In the genomic region with DNA sequence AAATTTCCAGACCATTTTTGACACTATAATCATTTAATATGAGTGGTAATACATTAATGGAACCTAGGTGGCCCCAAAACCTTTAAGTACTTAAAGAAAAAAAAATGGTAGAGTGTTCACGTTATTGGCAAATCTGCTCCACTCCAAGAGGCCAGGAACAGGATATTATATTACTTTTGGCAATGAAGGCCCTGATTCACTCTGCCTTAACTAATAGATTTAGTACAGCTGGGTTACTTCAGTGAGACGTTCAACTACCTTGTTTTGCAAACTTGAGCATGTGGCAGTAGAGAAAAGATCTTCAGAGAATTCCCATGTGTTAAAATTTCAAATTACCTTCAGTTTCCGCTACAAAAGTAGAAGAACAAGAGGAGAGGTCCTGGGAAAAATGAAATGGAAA, we compare ENCODE assay signal across 15 cellular contexts. TPM values are rescaled to one million over a fixed set of nuclear protein-coding genes. Genes with fewer than 3 reads are reported as not detected.
DNase-seq lines count a peak whose midpoint lies in the region; ATAC-seq, FAIRE-seq and TF ChIP-seq lines count a peak whose summit lies in the region.
"Had no signal": no experiment of that assay in that cellular context is flagged by ENCODE, and none has a peak within 500 bp of the region (broad histone marks: within the 10 kb centered on the region; RNA-seq: fewer than 3 reads in every experiment).

No MANE protein-coding gene starts in this region.

- TF ChIP-seq CTCF in IMR-90 (conservative IDR thresholded peaks at IDR 0.05; ENCODE audit: low read depth, low read length): no peak
- no peak for TF ChIP-seq CTCF in GM12878 (IDR thresholded peaks at IDR 0.05 in 2 of 3, conservative IDR thresholded peaks at IDR 0.05 in 1 of 3; ENCODE audit: control insufficient read depth in 2 of 3, extremely low read depth in 1 of 3, insufficient read depth in 1 of 3, low read depth in 3 of 3, low read length in 3 of 3)
- no peak for TF ChIP-seq CTCF in mesothelial cell of epicardium (IDR thresholded peaks at IDR 0.05; ENCODE audit: unreplicated experiment)
- no peak for TF ChIP-seq CTCF in H9 (conservative IDR thresholded peaks at IDR 0.05)

- H2BK5ac ChIP-seq in IMR-90 (ENCODE audit: low read depth, low read length, poor library complexity, severe bottlenecking): no peak overlapping the region
- H2BK5ac ChIP-seq in H9 (ENCODE audit: insufficient read length, low read length): no peak overlapping the region

- no peak for TF ChIP-seq POLR2A in IMR-90 (IDR thresholded peaks at IDR 0.05; ENCODE audit: low read depth, low read length)
- no peak for TF ChIP-seq POLR2A in GM12878 (IDR thresholded peaks at IDR 0.05; ENCODE audit: low read depth, low read length)

- H2AFZ ChIP-seq in IMR-90 (replicated peaks; ENCODE audit: low read length, poor library complexity): no peak overlapping the region
- H2AFZ ChIP-seq in GM12878 (ENCODE audit: control insufficient read depth, low read depth, low read length): no peak overlapping the region
- no peak overlapping the region for H2AFZ ChIP-seq in H9 (ENCODE audit: low read length)

- H3K9ac ChIP-seq in BLaER1 treated with 17β-estradiol and CSF1 and Interleukin-3, amounts not matched to agents 10 nM and 100 nM: no peak overlapping the region
- H3K9ac ChIP-seq in IMR-90 (ENCODE audit: low read depth, low read length): no peak overlapping the region
- no peak overlapping the region for H3K9ac ChIP-seq in GM12878 (ENCODE audit: control insufficient read depth, insufficient read depth, low read length)
- H3K9ac ChIP-seq in H9 (ENCODE audit: extremely low read depth, insufficient read length, low read length): no peak overlapping the region

- H3K27me3 ChIP-seq in BLaER1 treated with 17β-estradiol and CSF1 and Interleukin-3, amounts not matched to agents 10 nM and 100 nM: no peaks in the 10 kb centered on the region
- H3K27me3 ChIP-seq in IMR-90 (ENCODE audit: control insufficient read depth, insufficient read depth, low read length): no peaks in the 10 kb centered on the region
- H3K27me3 ChIP-seq in GM12878 (replicated peaks in 1 of 2; ENCODE audit: control insufficient read depth in 2 of 2, insufficient read depth in 2 of 2, low read length in 1 of 2): no peaks in the 10 kb centered on the region
- no peaks in the 10 kb centered on the region for H3K27me3 ChIP-seq in H9 (ENCODE audit: insufficient read depth, low read length)

- H3K79me2 ChIP-seq in GM12878 (ENCODE audit: control insufficient read depth, insufficient read depth, low read length) (peaks cover 97% of the 10 kb centered on the region), H9 (ENCODE audit: insufficient read depth, low read length) (peaks cover 86% of the 10 kb centered on the region)

- H3K79me1 ChIP-seq in IMR-90 (ENCODE audit: low read depth in 1 of 2, low read length in 2 of 2) (peaks cover 10 to 68% of the 10 kb centered on the region in 2 experiments; a peak in 3 of 4 replicates), H9 (ENCODE audit: insufficient read depth, low read depth, low read length, poor library complexity, severe bottlenecking) (no peaks in the 10 kb centered on the region)

- H3K4me1 Mint-ChIP-seq in mesothelial cell of epicardium: peaks cover 71% of the 10 kb centered on the region
- peaks cover 57 to 74% of the 10 kb centered on the region in 2 experiments for H3K4me1 Mint-ChIP-seq in H9

- H3K14ac ChIP-seq in IMR-90 (replicated peaks; ENCODE audit: low read depth, low read length) (no peak overlapping the region), H9 (ENCODE audit: insufficient read depth, low read length) (no peak overlapping the region)

- H3K23ac ChIP-seq in IMR-90 (ENCODE audit: low read depth, low read length) (no peak overlapping the region), H9 (ENCODE audit: insufficient read length, low read depth, low read length) (no peak overlapping the region)

- H4K8ac ChIP-seq in IMR-90 (ENCODE audit: low read depth in 2 of 2, low read length in 2 of 2) (no peak overlapping the region), H9 (replicated peaks; ENCODE audit: insufficient read length, low read depth, low read length) (no peak overlapping the region)

- H2BK12ac ChIP-seq in H9 (ENCODE audit: insufficient read length, low read depth, low read length): no peak overlapping the region

- CTCF ChIA-PET in IMR-90 (lab: Yijun Ruan, JAX) (interaction anchor here (1.2 kb wide), 1 partner anchor 124 kb away, joined by 4 read pairs; the partner anchor contains the start of gene BCAS4), GM12878 (lab: Yijun Ruan, JAX) (interaction anchor here (1.6 to 3.4 kb wide), 3 partner anchors 11 to 124 kb away, joined by 4 to 29 read pairs (median 7); partner anchors contain the start of gene BCAS4)

- POLR2A ChIA-PET in IMR-90 (lab: Charles Lee; ENCODE audit: unreplicated experiment): no interaction called here
- POLR2A ChIA-PET in GM12878 (lab: Charles Lee): interaction anchor here (1.9 kb wide), 1 partner anchor 97 kb away, joined by 7 read pairs; no protein-coding TSS in a partner anchor

- H3K9me3 Mint-ChIP-seq in mesothelial cell of epicardium (no peaks in the 10 kb centered on the region), H9 (no peaks in the 10 kb centered on the region)

- H2BK20ac ChIP-seq in IMR-90 (ENCODE audit: low read depth, low read length) (no peak overlapping the region), H9 (ENCODE audit: low read depth, low read length, poor library complexity, severe bottlenecking) (no peak overlapping the region)

- no TSS peak for BruUV-seq in IMR-90 (replicated peaks; lab: Mats Ljungman, UMichigan)
- BruUV-seq in GM12878 (replicated peaks; lab: Mats Ljungman, UMichigan): TSS peak; percentile 3

- H3K36me3 Mint-ChIP-seq in mesothelial cell of epicardium (no peaks in the 10 kb centered on the region), H9 (ENCODE audit: insufficient read depth in 1 of 3, low read depth in 3 of 3) (peaks cover 12 to 63% (median 54%) of the 10 kb centered on the region in 3 experiments; a peak in 6 of 7 replicates)

- SMC1A ChIA-PET in GM12878 (lab: Charles Lee; ENCODE audit: uncharacterized antibody, unreplicated experiment): interaction anchor here (1.7 kb wide), 1 partner anchor 10 kb away, joined by 8 read pairs; no protein-coding TSS in a partner anchor

- RAD21 ChIA-PET in GM12878 (lab: Charles Lee; ENCODE audit: unreplicated experiment): interaction anchor here (1.8 to 3.5 kb wide), 2 partner anchors 8 to 11 kb away, joined by 4 to 12 read pairs; no protein-coding TSS in a partner anchor

- no peak overlapping the region for H3K4ac ChIP-seq in IMR-90 (ENCODE audit: low read depth, low read length)
- H3K4ac ChIP-seq in H9 (ENCODE audit: low read depth, low read length): no peak overlapping the region

- H3K56ac ChIP-seq in IMR-90 (ENCODE audit: extremely low read depth, insufficient read depth, low read length) (no peak overlapping the region), H9 (ENCODE audit: insufficient read length, low read depth, low read length) (no peak overlapping the region)

- peaks cover 16 to 91% (median 65%) of the 10 kb centered on the region in 11 experiments for H3K36me3 ChIP-seq in BLaER1 treated with 17β-estradiol and CSF1 and Interleukin-3, amounts not matched to agents 10 nM and 100 nM
- H3K36me3 ChIP-seq in IMR-90 (ENCODE audit: control insufficient read depth, insufficient read depth, low read length) (peaks cover 7% of the 10 kb centered on the region), GM12878 (ENCODE audit: control insufficient read depth in 2 of 2, insufficient read depth in 2 of 2, low read length in 1 of 2) (peaks cover 5 to 29% of the 10 kb centered on the region in 2 experiments)

- intact Hi-C loops in IMR-90 (cut with micrococcal nuclease): no loop called here
- intact Hi-C loops in GM12878 (cut with micrococcal nuclease; ENCODE audit: unreplicated experiment): no loop called here

- no peaks in the 10 kb centered on the region for H3K23me2 ChIP-seq in H9 (ENCODE audit: insufficient read length, low read depth, low read length, poor library complexity, severe bottlenecking)

- peaks cover 100% of the 10 kb centered on the region in 11 experiments for H4K20me1 ChIP-seq in BLaER1 treated with 17β-estradiol and CSF1 and Interleukin-3, amounts not matched to agents 10 nM and 100 nM
- H4K20me1 ChIP-seq in IMR-90 (ENCODE audit: insufficient read depth, low read length) (peaks cover 98% of the 10 kb centered on the region), GM12878 (ENCODE audit: control insufficient read depth, insufficient read depth) (peaks cover 5% of the 10 kb centered on the region), H9 (ENCODE audit: control insufficient read depth, insufficient read depth, insufficient read length) (no peaks in the 10 kb centered on the region)

- WGBS in IMR-90 (ENCODE audit: extremely low coverage in 2 of 2, insufficient read length in 1 of 2), 2 experiments: no CpG with 5 or more reads among the region's 3 CpGs
- 49% methylated on average over 3 of the region's 3 CpGs for WGBS in GM12878 (ENCODE audit: insufficient coverage, insufficient replicate concordance, low lambda C conversion rate, missing lambda C conversion rate)
- WGBS in H9 (ENCODE audit: extremely low coverage, insufficient read length, low lambda C conversion rate): no CpG with 5 or more reads among the region's 3 CpGs

- H3K9me3 ChIP-seq in BLaER1 treated with 17β-estradiol and CSF1 and Interleukin-3, amounts not matched to agents 10 nM and 100 nM (replicated peaks in 1 of 11): no peaks in the 10 kb centered on the region
- H3K9me3 ChIP-seq in IMR-90 (ENCODE audit: control insufficient read depth, insufficient read depth, low read length): no peaks in the 10 kb centered on the region
- no peaks in the 10 kb centered on the region for H3K9me3 ChIP-seq in GM12878 (replicated peaks; ENCODE audit: control insufficient read depth, insufficient read depth, low read length)
- no peaks in the 10 kb centered on the region for H3K9me3 ChIP-seq in H9 (ENCODE audit: control insufficient read depth, low read depth, low read length)

- H3K27ac Mint-ChIP-seq in mesothelial cell of epicardium (peak overlapping the region; percentile 45), H9 (peak overlapping the region in 1 of 3 experiments; percentile 67; a peak in 2 of 7 replicates)

- H3K4me3 Mint-ChIP-seq in mesothelial cell of epicardium: no peak overlapping the region
- H3K4me3 Mint-ChIP-seq in H9: no peak overlapping the region

- H2AK9ac ChIP-seq in IMR-90 (replicated peaks; ENCODE audit: low read depth, low read length, poor library complexity): no peak overlapping the region

- H3K4me2 ChIP-seq in BLaER1 treated with 17β-estradiol and CSF1 and Interleukin-3, amounts not matched to agents 10 nM and 100 nM: peak overlapping the region in 10 of 11 experiments; percentile 30 to 63 (median 52); a peak in 15 of 22 replicates
- H3K4me2 ChIP-seq in IMR-90 (ENCODE audit: low read depth, low read length) (no peak overlapping the region; the same call in 1 of the 2 replicates), GM12878 (ENCODE audit: control insufficient read depth, insufficient read depth) (peak overlapping the region; percentile 62; the same call in 1 of the 2 replicates), H9 (ENCODE audit: insufficient read depth, insufficient read length, low read length) (no peak overlapping the region)

- DNase-seq in IMR-90 (peak; percentile 75), GM12878 (ENCODE audit: low read depth, low spot score) (no peak), mesothelial cell of epicardium (ENCODE audit: low spot score in 2 of 2, unreplicated experiment in 2 of 2) (no peak), frontal cortex (ENCODE audit: low spot score in 2 of 2) (no peak), H9 (no peak), mucosa of gallbladder (ENCODE audit: low spot score) (no peak)
- DNase-seq: activated T-cell treated with anti-CD3 and anti-CD28 coated beads, Interleukin-2, amount 50 U/mL, for 48 hours; left colon; NCI-H524 treated with DMSO at 0.1 percent for 48 hours; SHP77 treated with DMSO at 0.1 percent for 48 hours; stimulated activated CD4-positive, alpha-beta T cell treated with anti-CD3 and anti-CD28 coated beads, Interleukin-1b, Interleukin-23, amount 100 ng/mL, for 48 hours; stimulated activated naive CD8-positive, alpha-beta T cell treated with anti-CD3 and anti-CD28 coated beads, Interleukin-15, Interleukin-2, amounts not matched to agents 100 U/mL and 50 U/mL, for 24 hours; WERI-Rb-1 had no signal

- H3K27me3 Mint-ChIP-seq in mesothelial cell of epicardium (ENCODE audit: low read depth) (no peaks in the 10 kb centered on the region), H9 (ENCODE audit: low read depth) (no peaks in the 10 kb centered on the region)

- H3K18ac ChIP-seq in IMR-90 (ENCODE audit: low read depth, low read length) (no peak overlapping the region), H9 (ENCODE audit: insufficient read length, low read depth, low read length) (no peak overlapping the region)

- H2BK120ac ChIP-seq in IMR-90 (ENCODE audit: low read depth, low read length) (no peak overlapping the region), H9 (ENCODE audit: low read depth, low read length, poor library complexity, severe bottlenecking) (no peak overlapping the region)

- H4K91ac ChIP-seq in IMR-90 (ENCODE audit: insufficient read depth, low read depth, low read length) (no peak overlapping the region), H9 (ENCODE audit: insufficient read length, low read depth, low read length) (no peak overlapping the region)

- no peak overlapping the region for H3K4me3 ChIP-seq in BLaER1 treated with 17β-estradiol and CSF1 and Interleukin-3, amounts not matched to agents 10 nM and 100 nM
- no peak overlapping the region for H3K4me3 ChIP-seq in IMR-90 (ENCODE audit: insufficient read depth, low read depth, low read length)
- no peak overlapping the region; the same call in 1 of the 2 replicates for H3K4me3 ChIP-seq in GM12878

- FAIRE-seq in GM12878 (lab: Jason Lieb, UNC): no peak
- no peak for FAIRE-seq in frontal cortex (lab: Jason Lieb, UNC)

- H4K5ac ChIP-seq in IMR-90 (ENCODE audit: low read depth, low read length): no peak overlapping the region
- H4K5ac ChIP-seq in H9 (ENCODE audit: insufficient read length, low read depth, low read length): no peak overlapping the region

- no peak overlapping the region for H2AK5ac ChIP-seq in IMR-90 (ENCODE audit: low read depth, low read length)
- H2AK5ac ChIP-seq in H9 (ENCODE audit: insufficient read length, low read length): no peak overlapping the region

- no peak overlapping the region for H2BK15ac ChIP-seq in IMR-90 (ENCODE audit: low read depth, low read length)
- no peak overlapping the region for H2BK15ac ChIP-seq in H9 (ENCODE audit: low read depth, low read length)

- in situ Hi-C loops in IMR-90 (cut with MboI; ENCODE audit: low sequenced_read_pairs) (no loop called here), GM12878 (cut with MboI) (no loop called here)

- peaks cover 21% of the 10 kb centered on the region for H3K9me1 ChIP-seq in IMR-90 (ENCODE audit: insufficient read depth, low read length)

- no peak for ATAC-seq in IMR-90 (ENCODE audit: low read depth)
- no peak for ATAC-seq in GM12878
- ATAC-seq in HG02840 (IDR thresholded peaks at IDR 0.05; ENCODE audit: low FRiP score, unreplicated experiment): no peak
- ATAC-seq: left colon; stimulated activated naive CD8-positive, alpha-beta T cell treated with anti-CD3 and anti-CD28 coated beads, Interleukin-15, Interleukin-2, amounts not matched to agents 100 U/mL and 50 U/mL, for 24 hours had no signal

- H3T11ph ChIP-seq in H9 (ENCODE audit: low read length): no peak overlapping the region

- no peak for TF ChIP-seq EP300 in GM12878 (IDR thresholded peaks at IDR 0.05; ENCODE audit: borderline replicate concordance in 1 of 2, control insufficient read depth in 1 of 2, low read depth in 2 of 2, low read length in 2 of 2)

- no peak for TF ChIP-seq RAD21 in IMR-90 (IDR thresholded peaks at IDR 0.05; ENCODE audit: low read length)
- TF ChIP-seq RAD21 in GM12878 (IDR thresholded peaks at IDR 0.05; ENCODE audit: insufficient read depth, low read depth, low read length): no peak

- peaks cover 71 to 97% (median 91%) of the 10 kb centered on the region in 10 experiments for H3K4me1 ChIP-seq in BLaER1 treated with 17β-estradiol and CSF1 and Interleukin-3, amounts not matched to agents 10 nM and 100 nM
- peaks cover 24% of the 10 kb centered on the region for H3K4me1 ChIP-seq in IMR-90 (ENCODE audit: control insufficient read depth, insufficient read depth, low read length)
- peaks cover 47% of the 10 kb centered on the region for H3K4me1 ChIP-seq in GM12878 (ENCODE audit: control insufficient read depth, insufficient read depth, low read length)
- peaks cover 5% of the 10 kb centered on the region; the same call in 1 of the 2 replicates for H3K4me1 ChIP-seq in H9 (ENCODE audit: insufficient read depth, low read length)

- dilution Hi-C loops in IMR-90 (cut with HindIII; ENCODE audit: low sequenced_read_pairs, unreplicated experiment): loop anchor here (25.0 kb wide), 1 partner anchor 106 kb away; no protein-coding TSS in a partner anchor

- H3K27ac ChIP-seq in BLaER1 treated with 17β-estradiol and CSF1 and Interleukin-3, amounts not matched to agents 10 nM and 100 nM: no peak overlapping the region
- H3K27ac ChIP-seq in IMR-90 (ENCODE audit: insufficient read depth, low read length): no peak overlapping the region
- H3K27ac ChIP-seq in GM12878 (ENCODE audit: control insufficient read depth, insufficient read depth): 0 out of 2 replicates have a peak overlapping the region, but pooled peaks have one; percentile 24
- H3K27ac ChIP-seq in H9 (ENCODE audit: insufficient read length, low read depth, low read length): no peak overlapping the region
- H3K27ac ChIP-seq: WERI-Rb-1 had no signal

RNA-seq across cellular contexts. Expression of gene ADNP, which starts 12.8 kb away (rescaled TPM):
- 23.1 and 23.3 TPM in 2 replicates for total RNA-seq in IMR-90 (2012; rRNA removed)
- 17.5 and 24.8 TPM in 2 replicates for polyA plus RNA-seq in IMR-90 (2012; rRNA removed)
- polyA plus RNA-seq in IMR-90 (2012; cell fraction: cytosol; rRNA removed): 5.1 and 7.4 TPM in 2 replicates
- polyA plus RNA-seq in IMR-90 (2012; cell fraction: nucleus; rRNA removed; ENCODE audit: low replicate concordance): 10.9 and 65.8 TPM in 2 replicates
- total RNA-seq in GM12878 (2013; cell fraction: nucleolus; rRNA removed): 129 and 136 TPM in 2 replicates
- total RNA-seq in GM12878 (2014; rRNA removed): 22.8 and 23.0 TPM in 2 replicates
- 28.3 and 30.4 TPM in 2 replicates for total RNA-seq in GM12878 (2014; rRNA removed; fragmentation: Illumina TruSeq; extraction: Trizol)
- total RNA-seq in GM12878 (2021): 74.4 and 74.5 TPM in 2 replicates
- polyA plus RNA-seq in GM12878 (2011; ENCODE audit: low read depth): 30.5 TPM
- 30.6 and 40.0 TPM in 2 replicates for polyA plus RNA-seq in GM12878 (2011; rRNA removed)
- polyA plus RNA-seq in GM12878 (2011; cell fraction: cytosol; rRNA removed): 20.1 and 27.2 TPM in 2 replicates
- 61.5 and 64.3 TPM in 2 replicates for polyA plus RNA-seq in GM12878 (2011; cell fraction: nucleus; rRNA removed)
- polyA plus RNA-seq in GM12878 (2012): 34.8 and 42.0 TPM in 2 replicates
- 66.9 and 82.8 TPM in 2 replicates for polyA plus RNA-seq in GM12878 (2014; fragmentation: Illumina TruSeq; extraction: Trizol)
- polyA plus RNA-seq in GM12878 (2014; fragmentation: Nextera tagmentation; extraction: Ambion mirVana): 10 to 100 TPM; 25.9 to 39.7 TPM
- 23.6 and 28.1 TPM in 2 replicates for polyA plus RNA-seq in GM12878 (2014; rRNA removed)
- 10 to 100 TPM; 39.1 to 40.3 TPM for polyA plus RNA-seq in GM12878 (2016; fragmentation: Nextera tagmentation; extraction: Ambion mirVana)
- polyA minus RNA-seq in GM12878 (2011; rRNA and poly(A)+ RNA removed): 54.7 and 78.9 TPM in 2 replicates
- 25.9 and 31.9 TPM in 2 replicates for polyA minus RNA-seq in GM12878 (2011; cell fraction: cytosol; rRNA and poly(A)+ RNA removed)
- polyA minus RNA-seq in GM12878 (2011; cell fraction: nucleus; rRNA and poly(A)+ RNA removed): 28.5 and 36.6 TPM in 2 replicates
- total RNA-seq in mesothelial cell of epicardium: 158 to 165 TPM (median 159 TPM) in 3 replicates
- 68.1 TPM for total RNA-seq in frontal cortex
- 143 and 144 TPM in 2 replicates for total RNA-seq in H9 (2021)
- 68.9 TPM for total RNA-seq in mucosa of gallbladder

RNA-seq across cellular contexts. Expression of gene DPM1, which starts 39.9 kb away (rescaled TPM):
- total RNA-seq in IMR-90 (2012; rRNA removed) (89.1 and 127 TPM in 2 replicates), GM12878 (2014; rRNA removed) (66.0 and 76.1 TPM in 2 replicates), GM12878 (2014; rRNA removed; fragmentation: Illumina TruSeq; extraction: Trizol) (105 and 107 TPM in 2 replicates), GM12878 (2021) (50.8 and 53.3 TPM in 2 replicates), mesothelial cell of epicardium (34.5 to 36.5 TPM (median 36.0 TPM) in 3 replicates), frontal cortex (41.2 TPM), H9 (2021) (64.0 TPM in 2 replicates), mucosa of gallbladder (31.7 TPM)
- polyA plus RNA-seq in IMR-90 (2012; rRNA removed) (48.8 and 59.1 TPM in 2 replicates), GM12878 (2011; rRNA removed) (72.3 and 127 TPM in 2 replicates), GM12878 (2014; fragmentation: Illumina TruSeq; extraction: Trizol) (112 and 187 TPM in 2 replicates), GM12878 (2014; fragmentation: Nextera tagmentation; extraction: Ambion mirVana) (100 to 1,000 TPM; 138 to 145 TPM), GM12878 (2014; rRNA removed) (85.6 and 98.5 TPM in 2 replicates), GM12878 (2016; fragmentation: Nextera tagmentation; extraction: Ambion mirVana) (100 to 1,000 TPM; 159 to 167 TPM)
- polyA plus RNA-seq in IMR-90 (2012; cell fraction: cytosol; rRNA removed): 34.1 and 40.1 TPM in 2 replicates
- polyA plus RNA-seq in IMR-90 (2012; cell fraction: nucleus; rRNA removed; ENCODE audit: low replicate concordance): 10.8 and 39.1 TPM in 2 replicates
- 18.4 and 21.1 TPM in 2 replicates for total RNA-seq in GM12878 (2013; cell fraction: nucleolus; rRNA removed)
- 37.8 TPM for polyA plus RNA-seq in GM12878 (2011; ENCODE audit: low read depth)
- polyA plus RNA-seq in GM12878 (2011; cell fraction: cytosol; rRNA removed): 27.4 and 31.7 TPM in 2 replicates
- 26.8 and 36.2 TPM in 2 replicates for polyA plus RNA-seq in GM12878 (2011; cell fraction: nucleus; rRNA removed)
- polyA plus RNA-seq in GM12878 (2012): 52.8 and 55.9 TPM in 2 replicates
- 9.8 and 20.5 TPM in 2 replicates for polyA minus RNA-seq in GM12878 (2011; rRNA and poly(A)+ RNA removed)
- 10.7 and 13.9 TPM in 2 replicates for polyA minus RNA-seq in GM12878 (2011; cell fraction: cytosol; rRNA and poly(A)+ RNA removed)
- polyA minus RNA-seq in GM12878 (2011; cell fraction: nucleus; rRNA and poly(A)+ RNA removed): 11.8 and 16.8 TPM in 2 replicates

RNA-seq across cellular contexts. Expression of gene MOCS3, which starts 40.2 kb away (rescaled TPM):
- total RNA-seq in IMR-90 (2012; rRNA removed) (9.9 and 11.4 TPM in 2 replicates), GM12878 (2014; rRNA removed) (5.7 and 5.9 TPM in 2 replicates), GM12878 (2014; rRNA removed; fragmentation: Illumina TruSeq; extraction: Trizol) (3.0 and 3.3 TPM in 2 replicates), GM12878 (2021) (4.7 and 5.2 TPM in 2 replicates), mesothelial cell of epicardium (5.4 to 5.7 TPM (median 5.7 TPM) in 3 replicates), frontal cortex (9.4 TPM), H9 (2021) (8.8 and 9.0 TPM in 2 replicates), mucosa of gallbladder (5.2 TPM)
- polyA plus RNA-seq in IMR-90 (2012; rRNA removed) (3.3 and 3.4 TPM in 2 replicates), GM12878 (2011; rRNA removed) (2.0 and 2.2 TPM in 2 replicates), GM12878 (2014; fragmentation: Illumina TruSeq; extraction: Trizol) (2.4 and 2.8 TPM in 2 replicates), GM12878 (2014; fragmentation: Nextera tagmentation; extraction: Ambion mirVana) (under 1 TPM; 0.87 to 0.99 TPM), GM12878 (2014; rRNA removed) (3.6 and 4.6 TPM in 2 replicates), GM12878 (2016; fragmentation: Nextera tagmentation; extraction: Ambion mirVana) (1 to 10 TPM; 4.0 to 4.6 TPM)
- polyA plus RNA-seq in IMR-90 (2012; cell fraction: cytosol; rRNA removed): 2.8 and 4.6 TPM in 2 replicates
- polyA plus RNA-seq in IMR-90 (2012; cell fraction: nucleus; rRNA removed; ENCODE audit: low replicate concordance): 1.7 and 2.5 TPM in 2 replicates
- 6.0 and 6.1 TPM in 2 replicates for total RNA-seq in GM12878 (2013; cell fraction: nucleolus; rRNA removed)
- polyA plus RNA-seq in GM12878 (2011; ENCODE audit: low read depth): 0.83 TPM
- polyA plus RNA-seq in GM12878 (2011; cell fraction: cytosol; rRNA removed): 2.4 and 3.0 TPM in 2 replicates
- polyA plus RNA-seq in GM12878 (2011; cell fraction: nucleus; rRNA removed): 1.4 and 1.6 TPM in 2 replicates
- 2.1 and 2.6 TPM in 2 replicates for polyA plus RNA-seq in GM12878 (2012)
- 4.6 and 6.5 TPM in 2 replicates for polyA minus RNA-seq in GM12878 (2011; rRNA and poly(A)+ RNA removed)
- 2.0 and 2.1 TPM in 2 replicates for polyA minus RNA-seq in GM12878 (2011; cell fraction: cytosol; rRNA and poly(A)+ RNA removed)
- polyA minus RNA-seq in GM12878 (2011; cell fraction: nucleus; rRNA and poly(A)+ RNA removed): 4.6 and 7.6 TPM in 2 replicates

Comparison
In these comparisons a context has a peak if more than half of its experiments do, and no peak if none do; other contexts are left out.
1. H3K4me2 ChIP-seq: peak in BLaER1 treated with 17β-estradiol and CSF1 and Interleukin-3, amounts not matched to agents 10 nM and 100 nM (10 of 11) and GM12878 (single experiment); none in IMR-90 (single experiment) and H9 (single experiment).